In the genomic region with DNA sequence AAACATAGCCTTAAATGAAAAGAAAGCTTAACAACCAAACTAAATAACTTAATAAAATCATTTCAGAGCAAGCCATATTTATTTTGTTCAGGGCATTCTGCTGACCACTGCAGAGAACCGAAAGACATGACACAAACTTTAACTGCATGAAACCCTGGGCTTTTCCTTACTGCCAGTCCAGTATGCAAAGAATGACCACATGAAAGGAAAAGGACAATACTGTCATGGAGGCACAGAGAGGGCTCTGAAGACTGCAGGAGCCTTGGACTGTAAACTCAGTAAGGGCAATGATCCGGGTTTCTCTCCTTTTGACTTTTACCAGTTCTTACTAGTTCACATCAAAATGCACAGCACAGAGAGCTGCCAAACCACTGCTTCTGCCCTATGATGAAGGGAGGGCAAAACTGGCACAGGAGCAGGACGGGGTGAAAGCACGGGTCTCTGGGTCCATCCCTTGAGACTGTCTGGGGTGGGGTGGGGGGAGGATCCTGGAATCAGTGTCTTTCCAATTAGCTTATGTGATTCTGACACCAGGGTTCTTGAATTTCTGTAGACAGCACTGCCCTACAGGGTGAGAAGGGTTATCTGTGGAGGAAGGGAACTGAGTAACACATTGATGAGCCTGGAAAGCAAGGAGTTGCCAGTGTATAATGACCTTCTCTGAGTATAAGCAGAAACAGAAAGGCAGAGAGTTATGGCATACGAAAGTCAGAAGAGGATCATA, we compare ENCODE assay signal across 16 cellular contexts. TPM values are rescaled to one million over a fixed set of nuclear protein-coding genes. Genes with fewer than 3 reads are reported as not detected.
DNase-seq lines count a peak whose midpoint lies in the region; ATAC-seq and TF ChIP-seq lines count a peak whose summit lies in the region.
"Had no signal": no experiment of that assay in that cellular context is flagged by ENCODE, and none has a peak within 500 bp of the region (broad histone marks: within the 10 kb centered on the region; RNA-seq: fewer than 3 reads in every experiment).

No MANE protein-coding gene starts in this region.

- H3F3A ChIP-seq in smooth muscle cell (ENCODE audit: low read depth): no peaks in the 10 kb centered on the region

- H3K9me3 Mint-ChIP-seq in chondrocyte (ENCODE audit: low read depth): peaks cover 5% of the 10 kb centered on the region
- H3K9me3 Mint-ChIP-seq: activated CD4-positive, alpha-beta T cell treated with anti-CD3 and anti-CD28 coated beads, Interleukin-2, amount 10 ng/mL, durations not matched to agents 24 days and 14 days; activated naive CD4-positive, alpha-beta T cell treated with anti-CD3 and anti-CD28 coated beads, Interleukin-2, amount 50 U/mL, for 24 hours had no signal

- H3K27me3 ChIP-seq in Panc1 (ENCODE audit: control insufficient read depth, insufficient read depth, low read length): no peaks in the 10 kb centered on the region
- H3K27me3 ChIP-seq in lung (ENCODE audit: control insufficient read depth, insufficient read depth): no peaks in the 10 kb centered on the region
- H3K27me3 ChIP-seq in smooth muscle cell (ENCODE audit: low read depth): no peaks in the 10 kb centered on the region
- no peaks in the 10 kb centered on the region for H3K27me3 ChIP-seq in upper lobe of right lung
- no peaks in the 10 kb centered on the region for H3K27me3 ChIP-seq in BE2C
- H3K27me3 ChIP-seq: breast epithelium, foreskin keratinocyte, SJCRH30 had no signal

- intact Hi-C loops in Panc1 (cut with micrococcal nuclease; ENCODE audit: unreplicated experiment) (no loop called here), upper lobe of right lung (cut with DNase I) (no loop called here)

- H4K20me1 ChIP-seq in smooth muscle cell (ENCODE audit: low read depth): peaks cover 8% of the 10 kb centered on the region

- no peak overlapping the region for H3K4me3 Mint-ChIP-seq in chondrocyte (ENCODE audit: unreplicated experiment)
- H3K4me3 Mint-ChIP-seq: activated CD4-positive, alpha-beta T cell treated with anti-CD3 and anti-CD28 coated beads, Interleukin-2, amount 10 ng/mL, durations not matched to agents 24 days and 14 days; activated naive CD4-positive, alpha-beta T cell treated with anti-CD3 and anti-CD28 coated beads, Interleukin-2, amount 50 U/mL, for 24 hours had no signal

- H3K36me3 ChIP-seq in Panc1 (ENCODE audit: control insufficient read depth, insufficient read depth, low read length) (no peaks in the 10 kb centered on the region), lung (ENCODE audit: control insufficient read depth in 2 of 2, insufficient read depth in 2 of 2, low read length in 2 of 2) (peaks cover 0 to 4% of the 10 kb centered on the region in 2 donors), smooth muscle cell (ENCODE audit: low read depth) (no peaks in the 10 kb centered on the region), upper lobe of right lung (peaks cover 8% of the 10 kb centered on the region), BE2C (no peaks in the 10 kb centered on the region)
- H3K36me3 ChIP-seq: breast epithelium, SJCRH30 had no signal

- in situ Hi-C loops in Panc1 (cut with HindIII; ENCODE audit: low pct_unique_long_range_greater_than_20kb, low sequenced_read_pairs): no loop called here

- TF ChIP-seq CTCF in Panc1 (IDR thresholded peaks at IDR 0.05) (no peak), chondrocyte (IDR thresholded peaks at IDR 0.05) (no peak), lung (IDR thresholded peaks at IDR 0.05; ENCODE audit: control extremely low read depth, extremely low read depth) (no peak), smooth muscle cell (IDR thresholded peaks at IDR 0.05; ENCODE audit: borderline replicate concordance, insufficient read depth, poor library complexity, severe bottlenecking) (no peak), upper lobe of right lung (IDR thresholded peaks at IDR 0.05) (no peak), BE2C (IDR thresholded peaks at IDR 0.05; ENCODE audit: low read depth, low read length) (no peak)

- peak overlapping the region; percentile 41 for H3K27ac Mint-ChIP-seq in chondrocyte (ENCODE audit: unreplicated experiment)
- H3K27ac Mint-ChIP-seq: activated CD4-positive, alpha-beta T cell treated with anti-CD3 and anti-CD28 coated beads, Interleukin-2, amount 10 ng/mL, durations not matched to agents 24 days and 14 days; activated naive CD4-positive, alpha-beta T cell treated with anti-CD3 and anti-CD28 coated beads, Interleukin-2, amount 50 U/mL, for 24 hours had no signal

- ATAC-seq in Panc1 (peak; percentile 60), lung (ENCODE audit: insufficient read depth, low FRiP score) (no peak), upper lobe of right lung (no peak)
- ATAC-seq: stimulated activated naive CD8-positive, alpha-beta T cell treated with anti-CD3 and anti-CD28 coated beads, Interleukin-15, Interleukin-2, amounts not matched to agents 100 U/mL and 50 U/mL, for 24 hours had no signal

- no TSS peak for BruUV-seq in Panc1 (replicated peaks; lab: Mats Ljungman, UMichigan)

- CTCF ChIA-PET in Panc1 (lab: Charles Lee): interaction anchor here (0.6 kb wide), 2 partner anchors 64 to 91 kb away, joined by 3 to 4 read pairs; no protein-coding TSS in a partner anchor

- no peak for DNase-seq in Panc1 (ENCODE audit: low read depth, low spot score)
- DNase-seq in chondrocyte (ENCODE audit: low spot score): no peak
- no peak for DNase-seq in lung (ENCODE audit: low spot score)
- no peak for DNase-seq in smooth muscle cell (lab: John Stamatoyannopoulos, UW; ENCODE audit: unreplicated experiment)
- DNase-seq in NCI-H446 (lab: John Stamatoyannopoulos, UW): no peak
- no peak for DNase-seq in upper lobe of right lung
- no peak for DNase-seq in BE2C
- DNase-seq: activated CD4-positive, alpha-beta T cell treated with anti-CD3 and anti-CD28 coated beads, Interleukin-2, amount 10 ng/mL, durations not matched to agents 24 days and 14 days; activated T-cell treated with anti-CD3 and anti-CD28 coated beads, Interleukin-2, amount 50 U/mL, for 1 hour; foreskin keratinocyte; stimulated activated CD4-positive, alpha-beta T cell treated with anti-CD3 and anti-CD28 coated beads, Interleukin-12 subunit alpha, Interleukin-12 subunit beta, amount 100 ng/mL, for 4 hours; stimulated activated naive CD8-positive, alpha-beta T cell treated with anti-CD3 and anti-CD28 coated beads, Interleukin-15, Interleukin-2, amounts not matched to agents 100 U/mL and 50 U/mL, for 24 hours; T-helper 9 cell had no signal

- no peak overlapping the region for H3K27ac ChIP-seq in Panc1 (ENCODE audit: low read length)
- H3K27ac ChIP-seq in lung (ENCODE audit: low read depth in 1 of 2, low read length in 1 of 2): peak overlapping the region; percentile 43 to 59
- peak overlapping the region; percentile 23 for H3K27ac ChIP-seq in smooth muscle cell (ENCODE audit: low read depth)
- no peak overlapping the region for H3K27ac ChIP-seq in upper lobe of right lung
- H3K27ac ChIP-seq: foreskin keratinocyte, SJCRH30 had no signal

- H3K4me2 ChIP-seq in smooth muscle cell: peak overlapping the region; percentile 15

- H3K9me3 ChIP-seq in Panc1 (ENCODE audit: control insufficient read depth, insufficient read depth, low read depth, low read length) (no peaks in the 10 kb centered on the region), lung (ENCODE audit: control insufficient read depth in 2 of 2, insufficient read depth in 1 of 2, low read length in 1 of 2) (no peaks in the 10 kb centered on the region), smooth muscle cell (replicated peaks; ENCODE audit: low read depth) (peaks cover 3% of the 10 kb centered on the region), upper lobe of right lung (no peaks in the 10 kb centered on the region), BE2C (no peaks in the 10 kb centered on the region)
- H3K9me3 ChIP-seq: breast epithelium, SJCRH30 had no signal

- peaks cover 12% of the 10 kb centered on the region for H3K36me3 Mint-ChIP-seq in chondrocyte (ENCODE audit: low read depth)

- WGBS in lung, 2 donors: 65 to 75% methylated on average over 5 of the region's 5 CpGs
- WGBS in smooth muscle cell (ENCODE audit: low lambda C conversion rate): 56% methylated on average over 5 of the region's 5 CpGs

- peaks cover 2% of the 10 kb centered on the region for H3K79me2 ChIP-seq in smooth muscle cell (ENCODE audit: low read depth)

- no peak overlapping the region for H3K4me3 ChIP-seq in Panc1 (ENCODE audit: low read depth in 2 of 2, low read length in 2 of 2)
- no peak overlapping the region for H3K4me3 ChIP-seq in lung
- H3K4me3 ChIP-seq in smooth muscle cell: no peak overlapping the region
- H3K4me3 ChIP-seq in upper lobe of right lung: no peak overlapping the region
- H3K4me3 ChIP-seq in BE2C (ENCODE audit: low read depth, low read length): no peak overlapping the region
- H3K4me3 ChIP-seq: breast epithelium, SJCRH30 had no signal

- no peak overlapping the region for H3K9ac ChIP-seq in smooth muscle cell (ENCODE audit: low read depth)

- H3K27me3 Mint-ChIP-seq in chondrocyte (ENCODE audit: low read depth): no peaks in the 10 kb centered on the region
- H3K27me3 Mint-ChIP-seq: activated CD4-positive, alpha-beta T cell treated with anti-CD3 and anti-CD28 coated beads, Interleukin-2, amount 10 ng/mL, durations not matched to agents 24 days and 14 days; activated naive CD4-positive, alpha-beta T cell treated with anti-CD3 and anti-CD28 coated beads, Interleukin-2, amount 50 U/mL, for 24 hours had no signal

- H3K4me1 Mint-ChIP-seq in chondrocyte (ENCODE audit: low read depth): peaks cover 17% of the 10 kb centered on the region
- H3K4me1 Mint-ChIP-seq: activated CD4-positive, alpha-beta T cell treated with anti-CD3 and anti-CD28 coated beads, Interleukin-2, amount 10 ng/mL, durations not matched to agents 24 days and 14 days; activated naive CD4-positive, alpha-beta T cell treated with anti-CD3 and anti-CD28 coated beads, Interleukin-2, amount 50 U/mL, for 24 hours had no signal

- H3K4me1 ChIP-seq in Panc1 (ENCODE audit: control insufficient read depth, insufficient read depth, low read length) (no peaks in the 10 kb centered on the region), lung (ENCODE audit: control insufficient read depth in 2 of 2, insufficient read depth in 2 of 2, low read length in 2 of 2) (no peaks in the 10 kb centered on the region), smooth muscle cell (ENCODE audit: low read depth) (peaks cover 22% of the 10 kb centered on the region), upper lobe of right lung (peaks cover 9% of the 10 kb centered on the region), BE2C (no peaks in the 10 kb centered on the region)
- H3K4me1 ChIP-seq: breast epithelium, foreskin keratinocyte, SJCRH30 had no signal

- POLR2A ChIA-PET in Panc1 (lab: Charles Lee): no interaction called here

- H2AFZ ChIP-seq in smooth muscle cell (ENCODE audit: low read depth): no peak overlapping the region

RNA-seq across cellular contexts. Expression of a gene that starts 44.7 kb away (rescaled TPM):
- total RNA-seq in Panc1 (2021; ENCODE audit: unreplicated experiment): 73.1 TPM
- 89.7 TPM for polyA plus RNA-seq in Panc1 (2012; ENCODE audit: insufficient read length)
- total RNA-seq in chondrocyte: 43.4 to 49.6 TPM (median 44.9 TPM) in 3 replicates
- total RNA-seq in lung: 10 to 100 TPM; 84.5 to 97.2 TPM
- polyA plus RNA-seq in lung: 100 to 1,000 TPM in 1 of 2 donors, 10 to 100 TPM in 1; 75.9 to 123 TPM
- 32.4 and 43.8 TPM in 2 replicates for total RNA-seq in smooth muscle cell
- polyA plus RNA-seq in smooth muscle cell: 32.1 and 37.5 TPM in 2 replicates
- 109 TPM for total RNA-seq in upper lobe of right lung
- polyA plus RNA-seq in BE2C (2012; ENCODE audit: insufficient read depth, insufficient read length, low read depth): 26.7 TPM

Comparison
In these comparisons a context has a peak if more than half of its experiments do, and no peak if none do; other contexts are left out.
1. H3K27ac ChIP-seq: peak in lung (2 of 2) and smooth muscle cell (single experiment); none in Panc1 (single experiment) and upper lobe of right lung (single experiment).